Comparison of ENCODE assay signal across 22 cellular contexts in the genomic region with DNA sequence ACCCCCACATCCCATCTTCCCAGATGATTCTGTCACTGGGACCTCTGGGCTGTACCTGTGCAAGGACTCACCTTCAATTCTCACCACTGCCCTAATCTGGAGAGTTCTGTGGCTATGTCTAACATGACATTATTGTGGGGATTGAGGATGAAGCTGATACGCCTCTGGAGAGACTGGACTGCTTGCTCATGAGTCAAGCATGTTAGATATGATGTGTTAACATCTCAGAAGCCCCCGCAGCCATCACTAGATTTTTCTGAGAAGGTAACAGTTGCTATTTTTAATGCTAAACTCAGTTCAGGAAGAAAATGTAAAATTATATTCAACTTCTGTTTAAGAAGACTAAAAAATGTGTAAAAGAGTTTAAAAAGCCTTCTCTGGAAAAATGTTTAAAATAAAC.
"Had no signal": no experiment of that assay in that cellular context is flagged by ENCODE, and none has a peak within 500 bp of the region (broad histone marks: within the 10 kb centered on the region; RNA-seq: fewer than 3 reads in every experiment).

No MANE protein-coding gene starts in this region.

- H3K9me3 ChIP-seq: SK-N-SH had no signal

- H3K4me2 ChIP-seq: SK-N-SH had no signal

- ATAC-seq: Panc1, PC-3, T-cell had no signal

- H3K4me3 Mint-ChIP-seq: T-cell had no signal

- H3K36me3 Mint-ChIP-seq: T-cell had no signal

- H3K9me3 Mint-ChIP-seq: T-cell had no signal

- DNase-seq: KBM-7, MV-4-11, NCI-H1048, NCI-H1105, NCI-H1417, NCI-H1436 treated with DMSO at 0.1 percent for 48 hours, NCI-H1694, NCI-H187 treated with DMSO at 0.1 percent for 48 hours, NCI-H2029 treated with DMSO at 0.1 percent for 48 hours, NCI-H2171 treated with DMSO at 0.1 percent for 48 hours, NCI-H446, NCI-H510A, NCI-H524 treated with DMSO at 0.1 percent for 48 hours, NCI-H69, NCI-H774, PC-3, SHP77, SK-N-SH, SW 1271, T-cell had no signal

- H3K9ac ChIP-seq: SK-N-SH had no signal

- H3K27ac Mint-ChIP-seq: T-cell had no signal

- H3K27ac ChIP-seq: RWPE1 had no signal
